ENCODE assay signal across 9 cellular contexts in genomic region chr7:155669717-155670505, GRCh38. TPM values are rescaled to one million over a fixed set of nuclear protein-coding genes. Genes with fewer than 3 reads are reported as not detected.
DNase-seq lines count a peak whose midpoint lies in the region; ATAC-seq and TF ChIP-seq lines count a peak whose summit lies in the region.
"Had no signal": no experiment of that assay in that cellular context is flagged by ENCODE, and none has a peak within 500 bp of the region (broad histone marks: within the 10 kb centered on the region; RNA-seq: fewer than 3 reads in every experiment).

No MANE protein-coding gene starts in this region.

- H3K36me3 Mint-ChIP-seq in osteocyte (ENCODE audit: unreplicated experiment) = peaks cover 14% of the 10 kb centered on the region

- H3K9me3 Mint-ChIP-seq in osteocyte (ENCODE audit: unreplicated experiment) = no peaks in the 10 kb centered on the region

- DNase-seq in GM03348 (ENCODE audit: low spot score) (peak; percentile 45), SK-MEL-5 (ENCODE audit: low read depth, low spot score) (peak; percentile 73), foreskin fibroblast (peak; percentile 74 to 85), osteocyte (ENCODE audit: extremely low spot score, unreplicated experiment) (no peak), NCI-H1417 treated with DMSO at 0.1 percent for 48 hours (lab: John Stamatoyannopoulos, UW) (no peak)
- DNase-seq: activated T-cell treated with anti-CD3 and anti-CD28 coated beads, Interleukin-2, amount 50 U/mL, for 48 hours; SHP77 had no signal

- ATAC-seq in HG02970 (IDR thresholded peaks at IDR 0.05; ENCODE audit: low FRiP score, unreplicated experiment) = no peak
- ATAC-seq in GM21786 (IDR thresholded peaks at IDR 0.05; ENCODE audit: unreplicated experiment) = no peak

- TF ChIP-seq CTCF in foreskin fibroblast (IDR thresholded peaks at IDR 0.05; ENCODE audit: low read depth, low read length) (no peak), osteocyte (IDR thresholded peaks at IDR 0.05) (no peak)

- in situ Hi-C loops in SK-MEL-5 (cut with HindIII; ENCODE audit: low pct_unique_long_range_greater_than_20kb, low sequenced_read_pairs) = no loop called here

- no peak overlapping the region for H3K4me3 Mint-ChIP-seq in osteocyte (ENCODE audit: unreplicated experiment)

- H3K4me1 Mint-ChIP-seq in osteocyte (ENCODE audit: unreplicated experiment) = peaks cover 54% of the 10 kb centered on the region

- peak overlapping the region; percentile 24 for H3K27ac Mint-ChIP-seq in osteocyte (ENCODE audit: unreplicated experiment)

- no peaks in the 10 kb centered on the region for H3K27me3 Mint-ChIP-seq in osteocyte (ENCODE audit: unreplicated experiment)

- H3K4me3 ChIP-seq in foreskin fibroblast (ENCODE audit: low read depth in 1 of 2, low read length in 2 of 2) = peak overlapping the region in 1 of 2 donors; percentile 2

RNA-seq across cellular contexts. Expression of gene RBM33, which starts 25.4 kb away (rescaled TPM):
- 25.8 and 35.2 TPM in 2 replicates for total RNA-seq in SK-MEL-5 (2014; rRNA removed; shearing (Covaris generic))
- polyA plus RNA-seq in SK-MEL-5 (2015; cell fraction: cytosol; rRNA removed) = 25.4 and 25.8 TPM in 2 replicates
- 70.7 and 85.9 TPM in 2 replicates for polyA plus RNA-seq in SK-MEL-5 (2015; cell fraction: nucleus; rRNA removed)
- 52.4 and 57.3 TPM in 2 replicates for total RNA-seq in osteocyte

Comparison
In these comparisons a context has a peak if more than half of its experiments do, and no peak if none do; other contexts are left out.
1. DNase-seq: peak in GM03348 (single experiment), SK-MEL-5 (single experiment) and foreskin fibroblast (2 of 2); none in osteocyte (single experiment) and NCI-H1417 treated with DMSO at 0.1 percent for 48 hours (single experiment).